In the genomic region with DNA sequence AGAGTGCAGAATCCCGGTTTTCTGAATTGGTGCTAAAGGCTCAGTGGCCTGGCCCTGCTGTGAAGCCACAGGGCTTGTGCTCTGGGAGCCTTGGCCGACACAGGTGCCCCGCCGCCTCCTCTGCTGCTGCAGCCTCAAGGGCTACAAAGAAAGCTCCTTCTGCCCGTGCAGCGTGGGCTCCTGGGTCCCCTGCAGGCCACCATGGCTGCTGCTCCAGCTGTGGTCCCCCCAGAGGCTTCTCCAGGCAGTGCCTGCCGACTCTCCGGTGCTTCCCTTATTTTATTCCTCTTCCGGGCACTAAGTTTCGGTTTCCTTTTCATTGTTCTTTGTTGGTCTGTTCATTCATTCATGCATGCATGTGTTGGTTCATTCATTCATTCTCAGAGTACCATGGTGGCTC, we compare ENCODE assay signal across 10 cellular contexts. TPM values are rescaled to one million over a fixed set of nuclear protein-coding genes. Genes with fewer than 3 reads are reported as not detected.
DNase-seq lines count a peak whose midpoint lies in the region; ATAC-seq lines count a peak whose summit lies in the region.
"Had no signal": no experiment of that assay in that cellular context is flagged by ENCODE, and none has a peak within 500 bp of the region (broad histone marks: within the 10 kb centered on the region; RNA-seq: fewer than 3 reads in every experiment).

No MANE protein-coding gene starts in this region.

- DNase-seq in activated CD8-positive, alpha-beta memory T cell treated with anti-CD3 and anti-CD28 coated beads, Interleukin-2, amount 10 ng/mL, durations not matched to agents 7 days and 5 days = no peak
- no peak for DNase-seq in activated CD8-positive, alpha-beta memory T cell treated with anti-CD3 and anti-CD28 coated beads, Interleukin-2, amount 50 U/mL, for 4 hours
- DNase-seq in T1000 (lab: John Stamatoyannopoulos, UW) (no peak), SKM-1 (lab: John Stamatoyannopoulos, UW; ENCODE audit: unreplicated experiment) (no peak)
- DNase-seq: cortex of kidney, mesenchymal stem cell had no signal

- peak overlapping the region; percentile 5 for H3K27ac Mint-ChIP-seq in activated CD8-positive, alpha-beta memory T cell treated with anti-CD3 and anti-CD28 coated beads, Interleukin-2, amount 10 ng/mL, durations not matched to agents 7 days and 5 days
- H3K27ac Mint-ChIP-seq in dendritic cell treated with granulocyte-macrophage colony-stimulating factor and Interleukin-4, amounts not matched to agents 40 ng/mL and 50 ng/mL, for 4 days = peak overlapping the region; percentile 59
- H3K27ac Mint-ChIP-seq in stimulated activated memory B cell treated with anti-CD40 and anti-IgM and Interleukin-4, amounts not matched to agents 10 μg/mL and 1 μg/mL and 100 μg/mL, for 72 hours = peak overlapping the region; percentile 60

- ATAC-seq in activated CD8-positive, alpha-beta memory T cell treated with anti-CD3 and anti-CD28 coated beads, Interleukin-2, amount 10 ng/mL, durations not matched to agents 7 days and 5 days = no peak
- ATAC-seq in HG03378 (IDR thresholded peaks at IDR 0.05; ENCODE audit: unreplicated experiment) (peak; percentile 63), HG03135 (IDR thresholded peaks at IDR 0.05; ENCODE audit: unreplicated experiment) (no peak)
- peak; percentile 21 for ATAC-seq in stimulated activated memory B cell treated with anti-CD40 and anti-IgM and Interleukin-4, amounts not matched to agents 10 μg/mL and 1 μg/mL and 100 μg/mL, for 72 hours

- H3K36me3 Mint-ChIP-seq in activated CD8-positive, alpha-beta memory T cell treated with anti-CD3 and anti-CD28 coated beads, Interleukin-2, amount 10 ng/mL, durations not matched to agents 7 days and 5 days = no peaks in the 10 kb centered on the region
- peaks cover 62% of the 10 kb centered on the region for H3K36me3 Mint-ChIP-seq in dendritic cell treated with granulocyte-macrophage colony-stimulating factor and Interleukin-4, amounts not matched to agents 40 ng/mL and 50 ng/mL, for 4 days (ENCODE audit: low read depth)
- peaks cover 11% of the 10 kb centered on the region for H3K36me3 Mint-ChIP-seq in stimulated activated memory B cell treated with anti-CD40 and anti-IgM and Interleukin-4, amounts not matched to agents 10 μg/mL and 1 μg/mL and 100 μg/mL, for 72 hours

- H3K4me3 Mint-ChIP-seq in activated CD8-positive, alpha-beta memory T cell treated with anti-CD3 and anti-CD28 coated beads, Interleukin-2, amount 10 ng/mL, durations not matched to agents 7 days and 5 days = no peak overlapping the region
- peak overlapping the region; percentile 24 for H3K4me3 Mint-ChIP-seq in dendritic cell treated with granulocyte-macrophage colony-stimulating factor and Interleukin-4, amounts not matched to agents 40 ng/mL and 50 ng/mL, for 4 days
- no peak overlapping the region for H3K4me3 Mint-ChIP-seq in stimulated activated memory B cell treated with anti-CD40 and anti-IgM and Interleukin-4, amounts not matched to agents 10 μg/mL and 1 μg/mL and 100 μg/mL, for 72 hours

- H3K9me3 Mint-ChIP-seq in activated CD8-positive, alpha-beta memory T cell treated with anti-CD3 and anti-CD28 coated beads, Interleukin-2, amount 10 ng/mL, durations not matched to agents 7 days and 5 days (ENCODE audit: low read depth) = no peaks in the 10 kb centered on the region
- no peaks in the 10 kb centered on the region for H3K9me3 Mint-ChIP-seq in dendritic cell treated with granulocyte-macrophage colony-stimulating factor and Interleukin-4, amounts not matched to agents 40 ng/mL and 50 ng/mL, for 4 days
- no peaks in the 10 kb centered on the region for H3K9me3 Mint-ChIP-seq in stimulated activated memory B cell treated with anti-CD40 and anti-IgM and Interleukin-4, amounts not matched to agents 10 μg/mL and 1 μg/mL and 100 μg/mL, for 72 hours

- CTCF ChIA-PET in activated CD8-positive, alpha-beta memory T cell treated with anti-CD3 and anti-CD28 coated beads, Interleukin-2, amount 10 ng/mL, durations not matched to agents 7 days and 5 days (lab: Charles Lee) = no interaction called here

- peaks cover 27% of the 10 kb centered on the region for H3K4me1 Mint-ChIP-seq in activated CD8-positive, alpha-beta memory T cell treated with anti-CD3 and anti-CD28 coated beads, Interleukin-2, amount 10 ng/mL, durations not matched to agents 7 days and 5 days
- H3K4me1 Mint-ChIP-seq in dendritic cell treated with granulocyte-macrophage colony-stimulating factor and Interleukin-4, amounts not matched to agents 40 ng/mL and 50 ng/mL, for 4 days (ENCODE audit: low read depth) = peaks cover 94% of the 10 kb centered on the region
- H3K4me1 Mint-ChIP-seq in stimulated activated memory B cell treated with anti-CD40 and anti-IgM and Interleukin-4, amounts not matched to agents 10 μg/mL and 1 μg/mL and 100 μg/mL, for 72 hours = peaks cover 84% of the 10 kb centered on the region

- intact Hi-C loops in dendritic cell treated with granulocyte-macrophage colony-stimulating factor and Interleukin-4, amounts not matched to agents 40 ng/mL and 50 ng/mL, for 4 days (cut with micrococcal nuclease) = no loop called here

- H3K27me3 Mint-ChIP-seq in activated CD8-positive, alpha-beta memory T cell treated with anti-CD3 and anti-CD28 coated beads, Interleukin-2, amount 10 ng/mL, durations not matched to agents 7 days and 5 days = no peaks in the 10 kb centered on the region
- no peaks in the 10 kb centered on the region for H3K27me3 Mint-ChIP-seq in dendritic cell treated with granulocyte-macrophage colony-stimulating factor and Interleukin-4, amounts not matched to agents 40 ng/mL and 50 ng/mL, for 4 days
- no peaks in the 10 kb centered on the region for H3K27me3 Mint-ChIP-seq in stimulated activated memory B cell treated with anti-CD40 and anti-IgM and Interleukin-4, amounts not matched to agents 10 μg/mL and 1 μg/mL and 100 μg/mL, for 72 hours

RNA-seq across cellular contexts. Expression of a gene that starts 53.1 kb away (rescaled TPM):
- total RNA-seq in activated CD8-positive, alpha-beta memory T cell treated with anti-CD3 and anti-CD28 coated beads, Interleukin-2, amount 10 ng/mL, durations not matched to agents 7 days and 5 days = 10 to 100 TPM; 77.4 to 98.8 TPM

Comparison
In these comparisons a context has a peak if more than half of its experiments do, and no peak if none do; other contexts are left out.
1. ATAC-seq: peak in HG03378 (single experiment) and stimulated activated memory B cell treated with anti-CD40 and anti-IgM and Interleukin-4, amounts not matched to agents 10 μg/mL and 1 μg/mL and 100 μg/mL, for 72 hours (single experiment); none in activated CD8-positive, alpha-beta memory T cell treated with anti-CD3 and anti-CD28 coated beads, Interleukin-2, amount 10 ng/mL, durations not matched to agents 7 days and 5 days (single experiment) and HG03135 (single experiment).
2. H3K27ac Mint-ChIP-seq: peak in every context shown above with its lines; median percentile 60 in stimulated activated memory B cell treated with anti-CD40 and anti-IgM and Interleukin-4, amounts not matched to agents 10 μg/mL and 1 μg/mL and 100 μg/mL, for 72 hours; 59 in dendritic cell treated with granulocyte-macrophage colony-stimulating factor and Interleukin-4, amounts not matched to agents 40 ng/mL and 50 ng/mL, for 4 days; 5 in activated CD8-positive, alpha-beta memory T cell treated with anti-CD3 and anti-CD28 coated beads, Interleukin-2, amount 10 ng/mL, durations not matched to agents 7 days and 5 days.